In the genomic region with DNA sequence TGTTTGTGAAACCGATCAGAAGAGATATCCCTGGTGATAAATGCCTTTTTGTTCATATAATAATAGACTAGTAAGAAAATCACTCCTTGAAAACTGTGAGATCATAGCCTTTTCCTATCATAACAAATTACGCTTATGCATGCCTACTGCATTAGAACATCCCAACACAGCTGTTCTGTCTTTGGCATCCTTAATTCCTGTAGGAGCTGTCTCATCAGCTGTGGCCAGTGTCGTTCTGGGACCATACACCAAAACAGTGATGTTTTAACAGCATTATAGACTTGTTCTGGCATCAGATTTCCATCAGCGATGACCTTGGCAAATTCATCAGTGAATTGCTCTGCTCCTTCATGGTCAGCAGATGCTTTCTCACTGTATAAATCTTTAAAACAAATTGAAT, we compare ENCODE assay signal across 13 cellular contexts.
DNase-seq lines count a peak whose midpoint lies in the region; ATAC-seq and TF ChIP-seq lines count a peak whose summit lies in the region.
"Had no signal": no experiment of that assay in that cellular context is flagged by ENCODE, and none has a peak within 500 bp of the region (broad histone marks: within the 10 kb centered on the region; RNA-seq: fewer than 3 reads in every experiment).

No MANE protein-coding gene starts in this region.

- H3K27ac ChIP-seq in Peyer's patch, result no peak overlapping the region
- H3K27ac ChIP-seq: VCaP had no signal

- DNase-seq in BE2C (peak; percentile 31), NCI-H226 (peak; percentile 64), dedifferentiated amniotic fluid mesenchymal stem cell (ENCODE audit: extremely low spot score) (peak; percentile 82), mucosa of descending colon (no peak), Peyer's patch (no peak), G401 (ENCODE audit: low spot score) (no peak), OCI-M2 (lab: John Stamatoyannopoulos, UW; ENCODE audit: unreplicated experiment) (no peak), GM10266 (ENCODE audit: extremely low spot score) (no peak)
- DNase-seq: activated CD8-positive, alpha-beta memory T cell treated with anti-CD3 and anti-CD28 coated beads, Interleukin-2, amount 50 U/mL, for 48 hours; NCI-H1092; NCI-H524; SIG-M5 had no signal

- TF ChIP-seq CTCF in BE2C (IDR thresholded peaks at IDR 0.05; ENCODE audit: low read depth, low read length) (no peak), mucosa of descending colon (IDR thresholded peaks at IDR 0.05) (no peak), Peyer's patch (IDR thresholded peaks at IDR 0.05) (no peak), GM10266 (IDR thresholded peaks at IDR 0.05; ENCODE audit: control insufficient read depth, insufficient read depth, low read depth, missing control alignments) (no peak)

- no peaks in the 10 kb centered on the region for H3K9me3 ChIP-seq in BE2C
- no peaks in the 10 kb centered on the region for H3K9me3 ChIP-seq in mucosa of descending colon
- no peaks in the 10 kb centered on the region for H3K9me3 ChIP-seq in Peyer's patch

- no peak for TF ChIP-seq POLR2A in Peyer's patch (IDR thresholded peaks at IDR 0.05)

- H3K36me3 ChIP-seq in BE2C, result no peaks in the 10 kb centered on the region
- H3K36me3 ChIP-seq in mucosa of descending colon (ENCODE audit: low read depth), result no peaks in the 10 kb centered on the region
- no peaks in the 10 kb centered on the region for H3K36me3 ChIP-seq in Peyer's patch

- intact Hi-C loops in mucosa of descending colon (cut with DNase I, micrococcal nuclease), result no loop called here

- ATAC-seq in mucosa of descending colon, result peak; percentile 34

- H3K4me1 ChIP-seq in BE2C (peaks cover 24% of the 10 kb centered on the region), mucosa of descending colon (ENCODE audit: low read depth) (no peaks in the 10 kb centered on the region), Peyer's patch (no peaks in the 10 kb centered on the region)

- H3K4me3 ChIP-seq in BE2C (ENCODE audit: low read depth, low read length), result no peak overlapping the region
- H3K4me3 ChIP-seq in mucosa of descending colon, result no peak overlapping the region
- H3K4me3 ChIP-seq in Peyer's patch, result no peak overlapping the region

- in situ Hi-C loops in G401 (cut with HindIII; ENCODE audit: low sequenced_read_pairs), result no loop called here

- H3K27me3 ChIP-seq in BE2C (no peaks in the 10 kb centered on the region), Peyer's patch (no peaks in the 10 kb centered on the region)

Comparison
In these comparisons a context has a peak if more than half of its experiments do, and no peak if none do; other contexts are left out.
1. DNase-seq: peak in BE2C (single experiment), NCI-H226 (single experiment) and dedifferentiated amniotic fluid mesenchymal stem cell (single experiment); none in mucosa of descending colon (0 of 3), Peyer's patch (0 of 3), G401 (single experiment), OCI-M2 (single experiment) and GM10266 (single experiment).